10 cellular contexts compared by ENCODE assay signal in the genomic region with DNA sequence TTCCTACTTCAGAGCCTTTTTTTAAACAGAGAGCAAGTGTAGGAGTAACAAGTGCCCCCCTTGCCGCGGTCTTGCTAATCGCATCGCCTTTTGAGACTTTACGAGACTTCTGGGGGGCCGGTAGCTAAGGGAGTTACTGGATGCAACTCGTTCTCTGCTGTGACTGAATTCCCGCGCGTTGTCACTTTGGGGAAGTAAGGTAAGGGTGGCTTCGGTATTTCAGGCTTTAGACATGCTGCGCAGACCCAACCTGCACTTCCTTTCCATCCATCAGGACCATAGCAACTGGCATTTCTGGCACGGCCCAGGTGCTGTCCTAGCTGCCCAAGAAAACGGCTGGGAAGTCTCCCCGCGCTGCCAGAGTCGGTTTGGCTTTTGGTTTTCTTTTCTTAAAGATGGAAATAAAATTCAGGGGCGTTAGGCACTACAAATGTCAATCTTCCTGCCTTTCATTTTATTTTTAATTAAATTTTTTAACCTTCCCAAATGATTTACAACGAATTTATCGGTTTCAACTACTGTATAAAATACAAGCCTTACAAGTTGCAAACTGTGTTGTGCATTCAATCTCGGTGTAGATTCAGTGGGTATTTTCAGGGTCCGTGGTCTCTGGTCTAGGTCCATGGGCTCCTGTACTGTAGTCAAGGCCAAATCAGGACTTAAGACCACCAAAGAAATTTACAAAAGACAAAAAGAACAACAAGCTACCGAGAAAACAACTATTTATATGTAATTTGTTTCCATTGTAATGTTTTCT. TPM values are rescaled to one million over a fixed set of nuclear protein-coding genes. Genes with fewer than 3 reads are reported as not detected.
DNase-seq lines count a peak whose midpoint lies in the region; ATAC-seq and TF ChIP-seq lines count a peak whose summit lies in the region.
"Had no signal": no experiment of that assay in that cellular context is flagged by ENCODE, and none has a peak within 500 bp of the region (broad histone marks: within the 10 kb centered on the region; RNA-seq: fewer than 3 reads in every experiment).

No MANE protein-coding gene starts in this region.

- peaks cover 32% of the 10 kb centered on the region for H3K4me1 Mint-ChIP-seq in activated CD4-positive, alpha-beta T cell treated with anti-CD3 and anti-CD28 coated beads, Interleukin-2, amount 10 ng/mL, durations not matched to agents 24 days and 14 days

- H3K36me3 ChIP-seq in lower lobe of right lung, result no peaks in the 10 kb centered on the region
- no peaks in the 10 kb centered on the region for H3K36me3 ChIP-seq in subcutaneous abdominal adipose tissue (ENCODE audit: control insufficient read depth in 5 of 5, insufficient read depth in 5 of 5, low read length in 5 of 5)

- H3K4me3 Mint-ChIP-seq in activated CD4-positive, alpha-beta T cell treated with anti-CD3 and anti-CD28 coated beads, Interleukin-2, amount 10 ng/mL, durations not matched to agents 24 days and 14 days, result peak overlapping the region; percentile 85

- no peak for DNase-seq in activated CD4-positive, alpha-beta T cell treated with anti-CD3 and anti-CD28 coated beads, Interleukin-2, amount 10 ng/mL, durations not matched to agents 24 days and 14 days
- no peak for DNase-seq in activated CD4-positive, alpha-beta T cell treated with anti-CD3 and anti-CD28 coated beads, Interleukin-2, amount 50 U/mL, for 1 hour
- DNase-seq in dermis blood vessel endothelial cell (peak; percentile 19), lower lobe of right lung (peak; percentile 51), NCI-H526 treated with DMSO at 0.1 percent for 48 hours (lab: John Stamatoyannopoulos, UW) (no peak)
- DNase-seq: foreskin melanocyte; NK-92 treated with Interleukin-12 subunit alpha and Interleukin-12 subunit beta, amount 100 ng/mL, for 24 hours had no signal

- H3K9me3 ChIP-seq in lower lobe of right lung, result no peaks in the 10 kb centered on the region
- H3K9me3 ChIP-seq in subcutaneous abdominal adipose tissue (ENCODE audit: control insufficient read depth in 5 of 5, low read length in 5 of 5), result peaks cover 0 to 3% (median 0%) of the 10 kb centered on the region in 5 donors

- peaks cover 2% of the 10 kb centered on the region for H3K36me3 Mint-ChIP-seq in activated CD4-positive, alpha-beta T cell treated with anti-CD3 and anti-CD28 coated beads, Interleukin-2, amount 10 ng/mL, durations not matched to agents 24 days and 14 days (ENCODE audit: low read depth)

- H3K4me3 ChIP-seq in lower lobe of right lung (peak overlapping the region; percentile 81), subcutaneous abdominal adipose tissue (ENCODE audit: low read depth in 1 of 5, low read length in 5 of 5) (peak overlapping the region in 4 of 5 donors; percentile 64 to 79 (median 76))

- H3K9ac ChIP-seq in subcutaneous abdominal adipose tissue (ENCODE audit: low read length in 5 of 5), result peak overlapping the region in 2 of 5 donors; percentile 44 to 59

- intact Hi-C loops in activated CD4-positive, alpha-beta T cell treated with anti-CD3 and anti-CD28 coated beads, Interleukin-2, amount 10 ng/mL, durations not matched to agents 24 days and 14 days (cut with micrococcal nuclease), result loop anchor here (1.0 to 10.0 kb wide), 5 partner anchors 8 to 1925 kb away; a partner anchor contains a TSS
- intact Hi-C loops in lower lobe of right lung (cut with DNase I), result loop anchor here (10.0 kb wide), 1 partner anchor 525 kb away; no protein-coding TSS in a partner anchor

- peaks cover 80% of the 10 kb centered on the region for H3K27me3 Mint-ChIP-seq in activated CD4-positive, alpha-beta T cell treated with anti-CD3 and anti-CD28 coated beads, Interleukin-2, amount 10 ng/mL, durations not matched to agents 24 days and 14 days

- H3K9me3 Mint-ChIP-seq in activated CD4-positive, alpha-beta T cell treated with anti-CD3 and anti-CD28 coated beads, Interleukin-2, amount 10 ng/mL, durations not matched to agents 24 days and 14 days, result no peaks in the 10 kb centered on the region

- TF ChIP-seq POLR2A in GM18505 (IDR thresholded peaks at IDR 0.05; ENCODE audit: borderline replicate concordance, extremely low read depth, insufficient read depth, insufficient read length), result no peak

- H3K27ac ChIP-seq in lower lobe of right lung (peak overlapping the region; percentile 91), subcutaneous abdominal adipose tissue (ENCODE audit: low read depth, low read length) (peak overlapping the region; percentile 75)

- H3K27me3 ChIP-seq in lower lobe of right lung (ENCODE audit: low read depth), result peaks cover 64% of the 10 kb centered on the region
- H3K27me3 ChIP-seq in subcutaneous abdominal adipose tissue (ENCODE audit: control insufficient read depth in 5 of 5, insufficient read depth in 4 of 5, low read length in 5 of 5), result peaks cover 43 to 72% (median 57%) of the 10 kb centered on the region in 5 donors

- ATAC-seq in lower lobe of right lung (no peak), GM18505 (IDR thresholded peaks at IDR 0.05; ENCODE audit: unreplicated experiment) (no peak), GM19023 (IDR thresholded peaks at IDR 0.05; ENCODE audit: unreplicated experiment) (no peak)

- H3K27ac Mint-ChIP-seq in activated CD4-positive, alpha-beta T cell treated with anti-CD3 and anti-CD28 coated beads, Interleukin-2, amount 10 ng/mL, durations not matched to agents 24 days and 14 days, result no peak overlapping the region

- H3K4me1 ChIP-seq in lower lobe of right lung (peaks cover 32% of the 10 kb centered on the region), subcutaneous abdominal adipose tissue (ENCODE audit: control insufficient read depth in 5 of 5, insufficient read depth in 5 of 5, low read length in 5 of 5) (peaks cover 2 to 59% (median 36%) of the 10 kb centered on the region in 5 donors)

- TF ChIP-seq CTCF in lower lobe of right lung (IDR thresholded peaks at IDR 0.05), result no peak

RNA-seq across cellular contexts. Expression of a gene that starts 3.5 kb away (rescaled TPM):
- total RNA-seq in activated CD4-positive, alpha-beta T cell treated with anti-CD3 and anti-CD28 coated beads, Interleukin-2, amount 10 ng/mL, durations not matched to agents 24 days and 14 days, result not detected in 2 replicates
- total RNA-seq in dermis blood vessel endothelial cell (54.3 and 76.4 TPM in 2 replicates), lower lobe of right lung (92.4 TPM)

Comparison
In these comparisons a context has a peak if more than half of its experiments do, and no peak if none do; other contexts are left out.
1. DNase-seq: peak in dermis blood vessel endothelial cell (single experiment) and lower lobe of right lung (single experiment); none in activated CD4-positive, alpha-beta T cell treated with anti-CD3 and anti-CD28 coated beads, Interleukin-2, amount 10 ng/mL, durations not matched to agents 24 days and 14 days (single experiment), activated CD4-positive, alpha-beta T cell treated with anti-CD3 and anti-CD28 coated beads, Interleukin-2, amount 50 U/mL, for 1 hour (single experiment) and NCI-H526 treated with DMSO at 0.1 percent for 48 hours (single experiment).
2. RNA of a gene that starts 3.5 kb away (total RNA-seq): 92.4 TPM in lower lobe of right lung (single experiment) and 54.3 to 76.4 TPM in dermis blood vessel endothelial cell; not detected in activated CD4-positive, alpha-beta T cell treated with anti-CD3 and anti-CD28 coated beads, Interleukin-2, amount 10 ng/mL, durations not matched to agents 24 days and 14 days; every median in the first group is over 10 times any median in the second.